In genomic region chr3:16448691-16449090, GRCh38 we compare ENCODE assay signal across 8 cellular contexts.
DNase-seq lines count a peak whose midpoint lies in the region; ATAC-seq and TF ChIP-seq lines count a peak whose summit lies in the region.

No MANE protein-coding gene starts in this region.

- CTCF ChIA-PET in BJ (lab: Yijun Ruan, JAX), result interaction anchor here (0.6 kb wide), 1 partner anchor 50 kb away, joined by 5 read pairs; no protein-coding TSS in a partner anchor

- in situ Hi-C loops in astrocyte of the spinal cord (cut with HindIII; ENCODE audit: low sequenced_read_pairs), result no loop called here

- DNase-seq in BJ (ENCODE audit: low read depth), result peak; percentile 95
- peak; percentile 33 for DNase-seq in HK-2 (ENCODE audit: unreplicated experiment)
- DNase-seq in astrocyte of the spinal cord (ENCODE audit: low read depth, low spot score), result peak; percentile 98
- DNase-seq in kidney tubule cell (ENCODE audit: low spot score), result peak; percentile 93
- DNase-seq in stimulated activated CD8-positive, alpha-beta memory T cell treated with anti-CD3 and anti-CD28 coated beads, Interleukin-7, amount 100 ng/mL, for 24 hours (ENCODE audit: low read depth), result peak; percentile 7
- DNase-seq in NCI-H2227 (lab: John Stamatoyannopoulos, UW; ENCODE audit: unreplicated experiment), result no peak
- no peak for DNase-seq in cortex of kidney (lab: John Stamatoyannopoulos, UW)

- H3K27me3 ChIP-seq in BJ (ENCODE audit: control insufficient read depth, insufficient read depth, low read length), result no peaks in the 10 kb centered on the region

- POLR2A ChIA-PET in BJ (lab: Charles Lee), result no interaction called here

- H3K4me3 ChIP-seq in BJ (ENCODE audit: low read depth, low read length), result no peak overlapping the region
- H3K4me3 ChIP-seq in astrocyte of the spinal cord (ENCODE audit: low read depth, low read length), result no peak overlapping the region

- no peak for TF ChIP-seq CTCF in BJ (IDR thresholded peaks at IDR 0.05; ENCODE audit: insufficient read depth, low read depth, low read length)
- TF ChIP-seq CTCF in astrocyte of the spinal cord (IDR thresholded peaks at IDR 0.05; ENCODE audit: low read depth, low read length), result no peak

- H3K36me3 ChIP-seq in BJ (ENCODE audit: control insufficient read depth, insufficient read depth, low read length), result no peaks in the 10 kb centered on the region

- no peak for ATAC-seq in GM18519 (IDR thresholded peaks at IDR 0.05; ENCODE audit: low FRiP score, unreplicated experiment)

Comparison
In these comparisons a context has a peak if more than half of its experiments do, and no peak if none do; other contexts are left out.
1. DNase-seq: peak in BJ (single experiment), HK-2 (single experiment), astrocyte of the spinal cord (single experiment), kidney tubule cell (single experiment) and stimulated activated CD8-positive, alpha-beta memory T cell treated with anti-CD3 and anti-CD28 coated beads, Interleukin-7, amount 100 ng/mL, for 24 hours (single experiment); none in NCI-H2227 (single experiment) and cortex of kidney (single experiment).